8 cellular contexts compared by ENCODE assay signal in genomic region chr3:187740446-187741399, GRCh38. TPM values are rescaled to one million over a fixed set of nuclear protein-coding genes. Genes with fewer than 3 reads are reported as not detected.
DNase-seq lines count a peak whose midpoint lies in the region; ATAC-seq and TF ChIP-seq lines count a peak whose summit lies in the region.

No MANE protein-coding gene starts in this region.

- H3K27ac ChIP-seq in A673 (ENCODE audit: low read depth, low read length, poor library complexity, severe bottlenecking) (peak overlapping the region; percentile 67), esophagus (ENCODE audit: low read depth in 2 of 2, low read length in 1 of 2) (peak overlapping the region; percentile 98)

- peak; percentile 72 for DNase-seq in A673 (ENCODE audit: low spot score)
- DNase-seq in GM13977 (ENCODE audit: low spot score): peak; percentile 71
- peak; percentile 44 for DNase-seq in NOMO-1 treated with DMSO at 0.1 percent for 48 hours (lab: John Stamatoyannopoulos, UW; ENCODE audit: unreplicated experiment)
- peak; percentile 69 for DNase-seq in activated T-cell treated with anti-CD3 and anti-CD28 coated beads, Interleukin-2, amount 50 U/mL, for 4 hours
- DNase-seq in mucosa of gallbladder (ENCODE audit: low spot score): peak; percentile 66
- peak; percentile 58 for DNase-seq in stimulated activated naive B cell treated with anti-CD40 and anti-IgM and Interleukin-4, amounts not matched to agents 10 μg/mL and 1 μg/mL and 100 μg/mL, for 72 hours

- H3K9me3 ChIP-seq in A673 (ENCODE audit: low read depth, low read length, poor library complexity, severe bottlenecking) (no peaks in the 10 kb centered on the region), esophagus (ENCODE audit: control insufficient read depth in 2 of 2, insufficient read depth in 1 of 2, low read depth in 1 of 2, low read length in 1 of 2) (no peaks in the 10 kb centered on the region)

- in situ Hi-C loops in GM13977 (cut with MboI; ENCODE audit: low pct_unique_long_range_greater_than_20kb, low sequenced_read_pairs, unreplicated experiment): loop anchor here (5.0 to 25.0 kb wide), 3 partner anchors 997 to 1397 kb away; no protein-coding TSS in a partner anchor

- intact Hi-C loops in A673 (cut with micrococcal nuclease; ENCODE audit: unreplicated experiment): loop anchor here (1.0 to 10.0 kb wide), 9 partner anchors 304 to 1214 kb away; partner anchors contain the start of gene LPP

- H3K27me3 ChIP-seq in A673 (replicated peaks; ENCODE audit: insufficient read depth, low read depth, low read length, poor library complexity): no peaks in the 10 kb centered on the region
- no peaks in the 10 kb centered on the region for H3K27me3 ChIP-seq in esophagus (ENCODE audit: control insufficient read depth in 1 of 2, insufficient read depth in 2 of 2, low read length in 2 of 2)

- H3K36me3 ChIP-seq in A673 (ENCODE audit: insufficient read depth, low read length, poor library complexity, severe bottlenecking) (no peaks in the 10 kb centered on the region), esophagus (ENCODE audit: control insufficient read depth in 2 of 2, insufficient read depth in 2 of 2, low read length in 1 of 2) (no peaks in the 10 kb centered on the region)

- ATAC-seq in activated T-cell treated with anti-CD3 and anti-CD28 coated beads, Interleukin-2, amount 50 U/mL, for 4 hours: peak; percentile 4 to 7
- peak in 1 of 2 donors; percentile 10 for ATAC-seq in stimulated activated naive B cell treated with anti-CD40 and anti-IgM and Interleukin-4, amounts not matched to agents 10 μg/mL and 1 μg/mL and 100 μg/mL, for 72 hours (replicated peaks)
- ATAC-seq in GM21717 (IDR thresholded peaks at IDR 0.05; ENCODE audit: unreplicated experiment): no peak

- peak overlapping the region; percentile 70 for H3K4me3 ChIP-seq in A673 (ENCODE audit: low read depth, low read length, poor library complexity, severe bottlenecking)
- peak overlapping the region; percentile 64 to 94 for H3K4me3 ChIP-seq in esophagus (ENCODE audit: low read depth in 1 of 2, low read length in 2 of 2)

- H3K4me1 ChIP-seq in A673 (ENCODE audit: insufficient read depth, low read length, poor library complexity, severe bottlenecking) (peaks cover 29% of the 10 kb centered on the region), esophagus (ENCODE audit: control insufficient read depth in 2 of 2, insufficient read depth in 2 of 2, low read length in 1 of 2) (peaks cover 2% of the 10 kb centered on the region in 2 donors)

- H3K9me3 Mint-ChIP-seq in activated T-cell treated with anti-CD3 and anti-CD28 coated beads, Interleukin-2, amount 50 U/mL, for 4 hours: no peaks in the 10 kb centered on the region
- no peaks in the 10 kb centered on the region for H3K9me3 Mint-ChIP-seq in stimulated activated naive B cell treated with anti-CD40 and anti-IgM and Interleukin-4, amounts not matched to agents 10 μg/mL and 1 μg/mL and 100 μg/mL, for 72 hours

- peaks cover 3% of the 10 kb centered on the region for H3K27me3 Mint-ChIP-seq in activated T-cell treated with anti-CD3 and anti-CD28 coated beads, Interleukin-2, amount 50 U/mL, for 4 hours (ENCODE audit: low read depth)
- H3K27me3 Mint-ChIP-seq in stimulated activated naive B cell treated with anti-CD40 and anti-IgM and Interleukin-4, amounts not matched to agents 10 μg/mL and 1 μg/mL and 100 μg/mL, for 72 hours: no peaks in the 10 kb centered on the region

- 2 to 3% methylated on average over 38 of the region's 38 CpGs for WGBS in esophagus, 2 donors

- peaks cover 51% of the 10 kb centered on the region for H3K4me1 Mint-ChIP-seq in activated T-cell treated with anti-CD3 and anti-CD28 coated beads, Interleukin-2, amount 50 U/mL, for 4 hours (ENCODE audit: low read depth)
- peaks cover 48 to 59% of the 10 kb centered on the region in 2 donors for H3K4me1 Mint-ChIP-seq in stimulated activated naive B cell treated with anti-CD40 and anti-IgM and Interleukin-4, amounts not matched to agents 10 μg/mL and 1 μg/mL and 100 μg/mL, for 72 hours

- TF ChIP-seq CTCF in A673 (conservative IDR thresholded peaks at IDR 0.05; ENCODE audit: low read depth, low read length): peak; percentile 93
- peak; percentile 91 for TF ChIP-seq CTCF in GM13977 (IDR thresholded peaks at IDR 0.05; ENCODE audit: extremely low read depth, insufficient read depth, missing control alignments)

- H3K27ac Mint-ChIP-seq in stimulated activated naive B cell treated with anti-CD40 and anti-IgM and Interleukin-4, amounts not matched to agents 10 μg/mL and 1 μg/mL and 100 μg/mL, for 72 hours: peak overlapping the region; percentile 94

- H3K4me3 Mint-ChIP-seq in activated T-cell treated with anti-CD3 and anti-CD28 coated beads, Interleukin-2, amount 50 U/mL, for 4 hours: peak overlapping the region; percentile 91
- H3K4me3 Mint-ChIP-seq in stimulated activated naive B cell treated with anti-CD40 and anti-IgM and Interleukin-4, amounts not matched to agents 10 μg/mL and 1 μg/mL and 100 μg/mL, for 72 hours: peak overlapping the region; percentile 88 to 95

- no TSS peak for BruUV-seq in A673 (replicated peaks; lab: Mats Ljungman, UMichigan)

- CTCF ChIA-PET in A673 (lab: Charles Lee): interaction anchor here (0.6 to 4.1 kb wide), 17 partner anchors 9 to 1532 kb away, joined by 3 to 116 read pairs (median 3); no protein-coding TSS in a partner anchor

- POLR2A ChIA-PET in A673 (lab: Charles Lee; ENCODE audit: low non-redundant PET): no interaction called here

- H3K36me3 Mint-ChIP-seq in activated T-cell treated with anti-CD3 and anti-CD28 coated beads, Interleukin-2, amount 50 U/mL, for 4 hours (ENCODE audit: insufficient read depth): peaks cover 4% of the 10 kb centered on the region
- H3K36me3 Mint-ChIP-seq in stimulated activated naive B cell treated with anti-CD40 and anti-IgM and Interleukin-4, amounts not matched to agents 10 μg/mL and 1 μg/mL and 100 μg/mL, for 72 hours: peaks cover 7 to 13% of the 10 kb centered on the region in 2 donors

RNA-seq across cellular contexts. Expression of gene BCL6, which starts 4.5 kb away (rescaled TPM):
- total RNA-seq in A673 (2021): 30.3 and 31.7 TPM in 2 replicates
- 10 to 100 TPM; 35.7 to 40.5 (median 39.1) TPM for total RNA-seq in activated T-cell treated with anti-CD3 and anti-CD28 coated beads, Interleukin-2, amount 50 U/mL, for 4 hours
- 10 to 100 TPM; 24.4 to 28.7 TPM for polyA plus RNA-seq in esophagus
- total RNA-seq in mucosa of gallbladder: 79.4 TPM

RNA-seq across cellular contexts. Expression of gene RTP2, which starts 38.4 kb away (rescaled TPM):
- total RNA-seq in A673 (2021) (not detected in 2 replicates), mucosa of gallbladder (not detected)
- not detected for total RNA-seq in activated T-cell treated with anti-CD3 and anti-CD28 coated beads, Interleukin-2, amount 50 U/mL, for 4 hours
- polyA plus RNA-seq in esophagus: not detected
